ENCODE assay signal across 23 cellular contexts in genomic region chr2:46735108-46735691, GRCh38. TPM values are rescaled to one million over a fixed set of nuclear protein-coding genes. Genes with fewer than 3 reads are reported as not detected.
DNase-seq lines count a peak whose midpoint lies in the region; ATAC-seq lines count a peak whose summit lies in the region.
"Had no signal": no experiment of that assay in that cellular context is flagged by ENCODE, and none has a peak within 500 bp of the region (broad histone marks: within the 10 kb centered on the region; RNA-seq: fewer than 3 reads in every experiment).

No MANE protein-coding gene starts in this region.

- H3K79me2 ChIP-seq in mesendoderm (ENCODE audit: control insufficient read depth, insufficient read depth, low read length), result peaks cover 10% of the 10 kb centered on the region

- DNase-seq in DMS53 (lab: John Stamatoyannopoulos, UW), result peak; percentile 18
- DNase-seq in DMS53 treated with DMSO at 0.1 percent for 48 hours (lab: John Stamatoyannopoulos, UW; ENCODE audit: unreplicated experiment), result no peak
- DNase-seq in NCI-H146 (lab: John Stamatoyannopoulos, UW), result peak; percentile 68
- peak; percentile 94 for DNase-seq in NCI-H69 (lab: John Stamatoyannopoulos, UW)
- DNase-seq in mesendoderm, result no peak
- DNase-seq in caudate nucleus (lab: John Stamatoyannopoulos, UW), result no peak
- DNase-seq: activated T-cell treated with anti-CD3 and anti-CD28 coated beads, Interleukin-2, amount 50 U/mL, for 1 hour; CD4-positive, CD25-positive, alpha-beta regulatory T cell; effector CD4-positive, alpha-beta T cell; GOT3; head of caudate nucleus; Karpas-422; kidney glomerular epithelial cell; NCI-H2029 treated with DMSO at 0.1 percent for 48 hours; Peyer's patch; SIG-M5; stimulated activated CD8-positive, alpha-beta memory T cell treated with anti-CD3 and anti-CD28 coated beads, Interleukin-4, amount 100 ng/mL, for 48 hours; transverse colon had no signal

- no peak overlapping the region for H3K23ac ChIP-seq in mesendoderm (ENCODE audit: low read length)

- H2BK120ac ChIP-seq in mesendoderm (ENCODE audit: low read depth, low read length), result no peak overlapping the region

- no peak overlapping the region for H3K9ac ChIP-seq in mesendoderm (ENCODE audit: low read length)

- no peak overlapping the region for H2AK5ac ChIP-seq in mesendoderm (ENCODE audit: low read length)

- no CpG with 5 or more reads among the region's 1 CpG for WGBS in mesendoderm (ENCODE audit: extremely low coverage, insufficient coverage, low lambda C conversion rate)

- no peak overlapping the region for H3K56ac ChIP-seq in mesendoderm (ENCODE audit: low read length)

- no peak overlapping the region for H4K8ac ChIP-seq in mesendoderm (ENCODE audit: low read depth, low read length)

- H2BK15ac ChIP-seq in mesendoderm (replicated peaks; ENCODE audit: low read depth), result no peak overlapping the region

- peak overlapping the region; percentile 28 for H3K18ac ChIP-seq in mesendoderm (ENCODE audit: low read length)

- H3K27ac ChIP-seq in mesendoderm (ENCODE audit: low read depth, low read length) (no peak overlapping the region), caudate nucleus (ENCODE audit: low read depth, low read length) (no peak overlapping the region)
- H3K27ac ChIP-seq: 22Rv1, epithelial cell of prostate, Peyer's patch, prostate gland, transverse colon had no signal

- H4K5ac ChIP-seq in mesendoderm (ENCODE audit: low read length), result no peak overlapping the region

- no peak overlapping the region for H2BK5ac ChIP-seq in mesendoderm (ENCODE audit: low read length)

- H3K4ac ChIP-seq in mesendoderm (ENCODE audit: low read depth, low read length), result no peak overlapping the region

- no peaks in the 10 kb centered on the region for H3K36me3 ChIP-seq in mesendoderm (ENCODE audit: control insufficient read depth, insufficient read depth, low read length)
- H3K36me3 ChIP-seq: Peyer's patch, prostate gland, transverse colon had no signal

- ATAC-seq in GM21576 (IDR thresholded peaks at IDR 0.05; ENCODE audit: unreplicated experiment) (no peak), HG03025 (IDR thresholded peaks at IDR 0.05; ENCODE audit: low FRiP score, unreplicated experiment) (no peak)

- H3K79me1 ChIP-seq in mesendoderm (ENCODE audit: low read length), result peaks cover 9% of the 10 kb centered on the region

- peaks cover 2% of the 10 kb centered on the region for H3K4me1 ChIP-seq in mesendoderm (ENCODE audit: control insufficient read depth, low read depth, low read length)
- H3K4me1 ChIP-seq: Peyer's patch had no signal

- H3K27me3 ChIP-seq in mesendoderm (ENCODE audit: insufficient read depth, low read length, poor library complexity), result no peaks in the 10 kb centered on the region
- H3K27me3 ChIP-seq: Peyer's patch, transverse colon had no signal

- no peak overlapping the region for H3K4me3 ChIP-seq in mesendoderm (ENCODE audit: low read length)
- H3K4me3 ChIP-seq: Peyer's patch, prostate gland, transverse colon had no signal

- no peak overlapping the region for H3K4me2 ChIP-seq in mesendoderm (ENCODE audit: low read length)

RNA-seq across cellular contexts. Expression of gene SOCS5, which starts 36.1 kb away (rescaled TPM):
- polyA plus RNA-seq in mesendoderm (2013, experiment 1 of 2), result 9.1 TPM
- 8.8 TPM for polyA plus RNA-seq in mesendoderm (2013, experiment 2 of 2)

Comparison
In these comparisons a context has a peak if more than half of its experiments do, and no peak if none do; other contexts are left out.
1. DNase-seq: peak in DMS53 (single experiment), NCI-H146 (single experiment) and NCI-H69 (single experiment); none in DMS53 treated with DMSO at 0.1 percent for 48 hours (single experiment), mesendoderm (single experiment) and caudate nucleus (0 of 61).